In the genomic region with DNA sequence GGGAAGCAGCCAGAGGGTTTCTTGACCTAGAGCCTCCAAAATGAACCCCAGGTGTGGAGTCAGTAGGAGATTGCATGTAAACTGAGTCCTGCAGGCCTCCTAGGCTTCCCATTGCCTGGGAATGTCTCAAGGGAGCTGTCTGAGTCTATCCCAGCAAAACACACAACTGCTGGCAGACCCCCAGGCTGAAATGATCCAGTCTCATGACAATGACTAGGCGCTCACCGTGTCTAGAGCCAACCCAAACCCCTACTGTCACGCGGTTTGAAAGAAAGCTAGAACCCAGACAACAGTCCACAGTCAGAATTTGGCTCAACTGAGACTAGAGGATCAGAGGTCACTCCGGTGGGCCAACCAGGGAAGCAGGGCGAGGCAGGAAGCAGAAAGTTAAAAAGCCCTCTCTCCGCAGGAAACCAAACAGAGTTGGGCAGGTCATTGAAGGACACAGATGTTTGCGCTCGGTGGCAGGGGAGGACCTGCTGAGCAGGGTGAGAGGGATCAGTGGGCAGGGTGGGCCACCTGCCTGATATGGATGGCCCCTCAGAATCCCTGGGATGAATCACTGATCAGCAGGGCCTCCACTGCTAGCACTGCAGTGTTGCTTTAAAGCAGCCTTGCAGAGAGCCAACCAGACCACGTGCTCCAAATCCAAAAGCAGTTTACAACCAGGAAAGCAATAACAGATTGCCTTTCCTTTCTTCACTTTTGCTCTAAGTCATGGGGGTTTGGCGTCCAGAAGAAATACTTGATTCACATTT, we compare ENCODE assay signal across 1 cellular context.
A peak's percentile ranks its signal among the peaks of the same experiment; 100 is the strongest.
TF ChIP-seq lines count a peak whose summit lies in the region.

No MANE protein-coding gene starts in this region.

TF ChIP-seq in HepG2, 621 proteins besides CTCF, POLR2A, EP300 and RAD21 (continued from another document and continues in another):
- peak; percentile 95 for TF ChIP-seq PAXIP1 (CRISPR knock-in tag; conservative IDR thresholded peaks at IDR 0.05)
- TF ChIP-seq PRMT3 (CRISPR knock-in tag; IDR thresholded peaks at IDR 0.05; ENCODE audit: borderline replicate concordance, low read depth): no peak
- TF ChIP-seq ZBTB1 (CRISPR knock-in tag; IDR thresholded peaks at IDR 0.05; ENCODE audit: borderline replicate concordance): no peak
- TF ChIP-seq KDM1A (CRISPR knock-in tag; IDR thresholded peaks at IDR 0.05): 0 out of 2 replicates have a peak, but pooled peaks have one; percentile 26
- TF ChIP-seq ZNF563 (CRISPR knock-in tag; IDR thresholded peaks at IDR 0.05): no peak
- peak; percentile 88; the same call in 1 of the 2 replicates for TF ChIP-seq ZNF691 (CRISPR knock-in tag; IDR thresholded peaks at IDR 0.05; ENCODE audit: borderline replicate concordance, low read depth)
- no peak for TF ChIP-seq ZNF33B (CRISPR knock-in tag; IDR thresholded peaks at IDR 0.05)
- no peak for TF ChIP-seq TAF15 (IDR thresholded peaks at IDR 0.05; ENCODE audit: low read depth, low read length, poor library complexity, severe bottlenecking)
- peak; percentile 53; the same call in 1 of the 2 replicates for TF ChIP-seq POGK (CRISPR knock-in tag; conservative IDR thresholded peaks at IDR 0.05)
- no peak for TF ChIP-seq NCOA5 (CRISPR knock-in tag; IDR thresholded peaks at IDR 0.05)
- TF ChIP-seq TRIM24 (CRISPR knock-in tag; IDR thresholded peaks at IDR 0.05): no peak
- no peak for TF ChIP-seq ZNF468 (CRISPR knock-in tag; IDR thresholded peaks at IDR 0.05)
- TF ChIP-seq CBX2 (IDR thresholded peaks at IDR 0.05; ENCODE audit: low read depth, low read length): no peak
- TF ChIP-seq CBX2 (CRISPR knock-in tag; IDR thresholded peaks at IDR 0.05; ENCODE audit: low read depth): no peak
- TF ChIP-seq ARNT (IDR thresholded peaks at IDR 0.05): no peak
- TF ChIP-seq DZIP1 (CRISPR knock-in tag; IDR thresholded peaks at IDR 0.05): no peak
- TF ChIP-seq MEF2D (CRISPR knock-in tag; IDR thresholded peaks at IDR 0.05): peak; percentile 82; the same call in 1 of the 2 replicates
- no peak for TF ChIP-seq ZNF883 (CRISPR knock-in tag; IDR thresholded peaks at IDR 0.05; ENCODE audit: not compliant biosample characterization)
- TF ChIP-seq MAFG (CRISPR knock-in tag; IDR thresholded peaks at IDR 0.05): no peak
- TF ChIP-seq HES4 (CRISPR knock-in tag; IDR thresholded peaks at IDR 0.05; ENCODE audit: borderline replicate concordance): no peak
- no peak for TF ChIP-seq SNAI1 (CRISPR knock-in tag; IDR thresholded peaks at IDR 0.05; ENCODE audit: borderline replicate concordance)
- no peak for TF ChIP-seq GTF3A (CRISPR knock-in tag; conservative IDR thresholded peaks at IDR 0.05)
- TF ChIP-seq, protein P1, sequence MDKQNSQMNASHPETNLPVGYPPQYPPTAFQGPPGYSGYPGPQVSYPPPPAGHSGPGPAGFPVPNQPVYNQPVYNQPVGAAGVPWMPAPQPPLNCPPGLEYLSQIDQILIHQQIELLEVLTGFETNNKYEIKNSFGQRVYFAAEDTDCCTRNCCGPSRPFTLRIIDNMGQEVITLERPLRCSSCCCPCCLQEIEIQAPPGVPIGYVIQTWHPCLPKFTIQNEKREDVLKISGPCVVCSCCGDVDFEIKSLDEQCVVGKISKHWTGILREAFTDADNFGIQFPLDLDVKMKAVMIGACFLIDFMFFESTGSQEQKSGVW (CRISPR knock-in tag; IDR thresholded peaks at IDR 0.05; ENCODE audit: borderline replicate concordance): no peak
- TF ChIP-seq SP4 (CRISPR knock-in tag; IDR thresholded peaks at IDR 0.05): no peak; the same call in 1 of the 2 replicates
- no peak for TF ChIP-seq THYN1 (CRISPR knock-in tag; IDR thresholded peaks at IDR 0.05; ENCODE audit: borderline replicate concordance, low read depth)
- no peak for TF ChIP-seq ZNF737 (CRISPR knock-in tag; IDR thresholded peaks at IDR 0.05; ENCODE audit: borderline replicate concordance)
- TF ChIP-seq, protein P2, sequence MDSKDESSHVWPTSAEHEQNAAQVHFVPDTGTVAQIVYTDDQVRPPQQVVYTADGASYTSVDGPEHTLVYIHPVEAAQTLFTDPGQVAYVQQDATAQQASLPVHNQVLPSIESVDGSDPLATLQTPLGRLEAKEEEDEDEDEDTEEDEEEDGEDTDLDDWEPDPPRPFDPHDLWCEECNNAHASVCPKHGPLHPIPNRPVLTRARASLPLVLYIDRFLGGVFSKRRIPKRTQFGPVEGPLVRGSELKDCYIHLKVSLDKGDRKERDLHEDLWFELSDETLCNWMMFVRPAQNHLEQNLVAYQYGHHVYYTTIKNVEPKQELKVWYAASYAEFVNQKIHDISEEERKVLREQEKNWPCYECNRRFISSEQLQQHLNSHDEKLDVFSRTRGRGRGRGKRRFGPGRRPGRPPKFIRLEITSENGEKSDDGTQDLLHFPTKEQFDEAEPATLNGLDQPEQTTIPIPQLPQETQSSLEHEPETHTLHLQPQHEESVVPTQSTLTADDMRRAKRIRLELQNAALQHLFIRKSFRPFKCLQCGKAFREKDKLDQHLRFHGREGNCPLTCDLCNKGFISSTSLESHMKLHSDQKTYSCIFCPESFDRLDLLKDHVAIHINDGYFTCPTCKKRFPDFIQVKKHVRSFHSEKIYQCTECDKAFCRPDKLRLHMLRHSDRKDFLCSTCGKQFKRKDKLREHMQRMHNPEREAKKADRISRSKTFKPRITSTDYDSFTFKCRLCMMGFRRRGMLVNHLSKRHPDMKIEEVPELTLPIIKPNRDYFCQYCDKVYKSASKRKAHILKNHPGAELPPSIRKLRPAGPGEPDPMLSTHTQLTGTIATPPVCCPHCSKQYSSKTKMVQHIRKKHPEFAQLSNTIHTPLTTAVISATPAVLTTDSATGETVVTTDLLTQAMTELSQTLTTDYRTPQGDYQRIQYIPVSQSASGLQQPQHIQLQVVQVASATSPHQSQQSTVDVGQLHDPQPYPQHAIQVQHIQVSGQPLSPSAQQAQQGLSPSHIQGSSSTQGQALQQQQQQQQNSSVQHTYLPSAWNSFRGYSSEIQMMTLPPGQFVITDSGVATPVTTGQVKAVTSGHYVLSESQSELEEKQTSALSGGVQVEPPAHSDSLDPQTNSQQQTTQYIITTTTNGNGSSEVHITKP (CRISPR knock-in tag; IDR thresholded peaks at IDR 0.05; ENCODE audit: low read depth): peak; percentile 74; the same call in 1 of the 2 replicates
- peak; percentile 37; the same call in 1 of the 2 replicates for TF ChIP-seq GATAD1 (CRISPR knock-in tag; IDR thresholded peaks at IDR 0.05)
- TF ChIP-seq ZNF552 (CRISPR knock-in tag; IDR thresholded peaks at IDR 0.05; ENCODE audit: borderline replicate concordance): peak; percentile 66; the same call in 1 of the 2 replicates
- TF ChIP-seq, protein P3, sequence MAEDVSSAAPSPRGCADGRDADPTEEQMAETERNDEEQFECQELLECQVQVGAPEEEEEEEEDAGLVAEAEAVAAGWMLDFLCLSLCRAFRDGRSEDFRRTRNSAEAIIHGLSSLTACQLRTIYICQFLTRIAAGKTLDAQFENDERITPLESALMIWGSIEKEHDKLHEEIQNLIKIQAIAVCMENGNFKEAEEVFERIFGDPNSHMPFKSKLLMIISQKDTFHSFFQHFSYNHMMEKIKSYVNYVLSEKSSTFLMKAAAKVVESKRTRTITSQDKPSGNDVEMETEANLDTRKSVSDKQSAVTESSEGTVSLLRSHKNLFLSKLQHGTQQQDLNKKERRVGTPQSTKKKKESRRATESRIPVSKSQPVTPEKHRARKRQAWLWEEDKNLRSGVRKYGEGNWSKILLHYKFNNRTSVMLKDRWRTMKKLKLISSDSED (CRISPR knock-in tag; IDR thresholded peaks at IDR 0.05): no peak
- TF ChIP-seq ZNF251 (CRISPR knock-in tag; IDR thresholded peaks at IDR 0.05): no peak
- no peak for TF ChIP-seq CEBPB (IDR thresholded peaks at IDR 0.05; ENCODE audit: borderline replicate concordance, low read depth, low read length)
- TF ChIP-seq, protein P4, sequence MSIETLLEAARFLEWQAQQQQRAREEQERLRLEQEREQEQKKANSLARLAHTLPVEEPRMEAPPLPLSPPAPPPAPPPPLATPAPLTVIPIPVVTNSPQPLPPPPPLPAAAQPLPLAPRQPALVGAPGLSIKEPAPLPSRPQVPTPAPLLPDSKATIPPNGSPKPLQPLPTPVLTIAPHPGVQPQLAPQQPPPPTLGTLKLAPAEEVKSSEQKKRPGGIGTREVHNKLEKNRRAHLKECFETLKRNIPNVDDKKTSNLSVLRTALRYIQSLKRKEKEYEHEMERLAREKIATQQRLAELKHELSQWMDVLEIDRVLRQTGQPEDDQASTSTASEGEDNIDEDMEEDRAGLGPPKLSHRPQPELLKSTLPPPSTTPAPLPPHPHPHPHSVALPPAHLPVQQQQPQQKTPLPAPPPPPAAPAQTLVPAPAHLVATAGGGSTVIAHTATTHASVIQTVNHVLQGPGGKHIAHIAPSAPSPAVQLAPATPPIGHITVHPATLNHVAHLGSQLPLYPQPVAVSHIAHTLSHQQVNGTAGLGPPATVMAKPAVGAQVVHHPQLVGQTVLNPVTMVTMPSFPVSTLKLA (IDR thresholded peaks at IDR 0.05): peak; percentile 74
- peak; percentile 60; the same call in 1 of the 2 replicates for TF ChIP-seq BRCA1 (CRISPR knock-in tag; IDR thresholded peaks at IDR 0.05)
- TF ChIP-seq FOXA1 (IDR thresholded peaks at IDR 0.05): no peak
- no peak; the same call in 1 of the 2 replicates for TF ChIP-seq FOXA1 (CRISPR knock-in tag; IDR thresholded peaks at IDR 0.05)
- TF ChIP-seq ZNF225 (CRISPR knock-in tag; IDR thresholded peaks at IDR 0.05): no peak
- no peak; the same call in none of the 2 replicates for TF ChIP-seq IRF9 (CRISPR knock-in tag; IDR thresholded peaks at IDR 0.05; ENCODE audit: borderline replicate concordance)
- TF ChIP-seq JUND (CRISPR knock-in tag; IDR thresholded peaks at IDR 0.05): no peak
- peak; percentile 45; the same call in 1 of the 2 replicates for TF ChIP-seq KDM6A (CRISPR knock-in tag; IDR thresholded peaks at IDR 0.05; ENCODE audit: low read depth)
- TF ChIP-seq RARG (CRISPR knock-in tag; IDR thresholded peaks at IDR 0.05; ENCODE audit: low read depth): no peak
- TF ChIP-seq PHB2 (IDR thresholded peaks at IDR 0.05; ENCODE audit: partially characterized antibody): no peak
- 0 out of 2 replicates have a peak, but pooled peaks have one; percentile 52 for TF ChIP-seq NFIC (IDR thresholded peaks at IDR 0.05; ENCODE audit: low read length)
- TF ChIP-seq ZNF160 (CRISPR knock-in tag; IDR thresholded peaks at IDR 0.05): no peak
